ENCODE assay signal across 24 cellular contexts in genomic region chr5:131988601-131989000, GRCh38. TPM values are rescaled to one million over a fixed set of nuclear protein-coding genes. Genes with fewer than 3 reads are reported as not detected.
"Had no signal": no experiment of that assay in that cellular context is flagged by ENCODE, and none has a peak within 500 bp of the region (broad histone marks: within the 10 kb centered on the region; RNA-seq: fewer than 3 reads in every experiment).

No MANE protein-coding gene starts in this region.

- DNase-seq: Kasumi-1, MM.1S, NCI-H1092 treated with DMSO at 0.1 percent for 48 hours, NCI-H1436, NCI-H187, NCI-H2029, NCI-H2081 treated with DMSO at 0.1 percent for 48 hours, NCI-H2171, NCI-H226, NCI-H446, NCI-H510A, NCI-H524 treated with DMSO at 0.1 percent for 48 hours, NCI-H69, NCI-H774, SK-N-SH had no signal

- H3K4me3 Mint-ChIP-seq: IgD-negative memory B cell had no signal

- H3K4me3 ChIP-seq: K562 had no signal

- FAIRE-seq: HTR-8/SVneo, K562, RCC 7860 had no signal

- H3K9me3 ChIP-seq: SK-N-SH had no signal

- H3K27ac ChIP-seq: HL-60, KMS-11, RWPE1 had no signal

- H3K27me3 Mint-ChIP-seq: IgD-negative memory B cell had no signal

- H3K4me1 Mint-ChIP-seq: IgD-negative memory B cell had no signal

- H3K27ac Mint-ChIP-seq: IgD-negative memory B cell had no signal

- H3K36me3 Mint-ChIP-seq: IgD-negative memory B cell had no signal

- ATAC-seq: K562 had no signal

- H3K9ac ChIP-seq: KMS-11, SK-N-SH had no signal

- H3K9me3 Mint-ChIP-seq: IgD-negative memory B cell had no signal

RNA-seq across cellular contexts. Expression of gene ACSL6, which starts 22.9 kb away (rescaled TPM):
- total RNA-seq: M059J had no signal

RNA-seq across cellular contexts. Expression of gene MEIKIN, which starts 43.1 kb away (rescaled TPM):
- total RNA-seq: M059J, SK-MEL-5 had no signal
- polyA plus RNA-seq: IgD-negative memory B cell, K562, SK-N-SH had no signal
